ENCODE assay signal across 8 cellular contexts in genomic region chr6:2990179-2990931, GRCh38. TPM values are rescaled to one million over a fixed set of nuclear protein-coding genes. Genes with fewer than 3 reads are reported as not detected.
A peak's percentile ranks its signal among the peaks of the same experiment; 100 is the strongest.
DNase-seq lines count a peak whose midpoint lies in the region; ATAC-seq and TF ChIP-seq lines count a peak whose summit lies in the region.

No MANE protein-coding gene starts in this region.

- no peaks in the 10 kb centered on the region for H3K27me3 ChIP-seq in SJCRH30
- H3K27me3 ChIP-seq in upper lobe of right lung, result no peaks in the 10 kb centered on the region

- TF ChIP-seq CTCF in 22Rv1 (IDR thresholded peaks at IDR 0.05), result no peak
- TF ChIP-seq CTCF in coronary artery (IDR thresholded peaks at IDR 0.05), result no peak
- TF ChIP-seq CTCF in upper lobe of right lung (IDR thresholded peaks at IDR 0.05), result no peak

- H3K36me3 ChIP-seq in SJCRH30 (no peaks in the 10 kb centered on the region), upper lobe of right lung (no peaks in the 10 kb centered on the region)

- ATAC-seq in upper lobe of right lung (no peak), GM18519 (IDR thresholded peaks at IDR 0.05; ENCODE audit: low FRiP score, unreplicated experiment) (no peak)

- H3K27ac ChIP-seq in 22Rv1 (peak overlapping the region; percentile 99), SJCRH30 (peak overlapping the region; percentile 91), coronary artery (peak overlapping the region; percentile 94 to 99), upper lobe of right lung (peak overlapping the region; percentile 97)

- DNase-seq in SJCRH30 (no peak), coronary artery (ENCODE audit: low spot score) (no peak), midbrain (lab: John Stamatoyannopoulos, UW) (peak; percentile 69), upper lobe of right lung (no peak)
- DNase-seq in stimulated activated CD4-positive, alpha-beta T cell treated with anti-CD3 and anti-CD28 coated beads, Interleukin-4, amount 100 ng/mL, for 4 hours, result no peak

- intact Hi-C loops in upper lobe of right lung (cut with DNase I), result no loop called here

- peaks cover 5% of the 10 kb centered on the region; the same call in 1 of the 2 replicates for H3K4me1 ChIP-seq in SJCRH30
- H3K4me1 ChIP-seq in upper lobe of right lung, result peaks cover 16% of the 10 kb centered on the region

- no peaks in the 10 kb centered on the region for H3K9me3 ChIP-seq in SJCRH30 (replicated peaks)
- H3K9me3 ChIP-seq in upper lobe of right lung, result no peaks in the 10 kb centered on the region

- H3K4me3 ChIP-seq in GM08714 (ENCODE audit: low read length), result peak overlapping the region; percentile 92
- peak overlapping the region; percentile 68 for H3K4me3 ChIP-seq in SJCRH30
- peak overlapping the region; percentile 79 for H3K4me3 ChIP-seq in coronary artery
- H3K4me3 ChIP-seq in upper lobe of right lung, result peak overlapping the region; percentile 84

RNA-seq across cellular contexts. Expression of gene NQO2, which starts 9.3 kb away (rescaled TPM):
- total RNA-seq in SJCRH30 (2014; rRNA removed; shearing (Covaris generic)), result 15.4 and 17.5 TPM in 2 replicates
- total RNA-seq in upper lobe of right lung, result 20.6 TPM

RNA-seq across cellular contexts. Expression of gene SERPINB6, which starts 19.0 kb away (rescaled TPM):
- total RNA-seq in SJCRH30 (2014; rRNA removed; shearing (Covaris generic)), result 60.4 and 62.5 TPM in 2 replicates
- 157 TPM for total RNA-seq in upper lobe of right lung
